In the genomic region with DNA sequence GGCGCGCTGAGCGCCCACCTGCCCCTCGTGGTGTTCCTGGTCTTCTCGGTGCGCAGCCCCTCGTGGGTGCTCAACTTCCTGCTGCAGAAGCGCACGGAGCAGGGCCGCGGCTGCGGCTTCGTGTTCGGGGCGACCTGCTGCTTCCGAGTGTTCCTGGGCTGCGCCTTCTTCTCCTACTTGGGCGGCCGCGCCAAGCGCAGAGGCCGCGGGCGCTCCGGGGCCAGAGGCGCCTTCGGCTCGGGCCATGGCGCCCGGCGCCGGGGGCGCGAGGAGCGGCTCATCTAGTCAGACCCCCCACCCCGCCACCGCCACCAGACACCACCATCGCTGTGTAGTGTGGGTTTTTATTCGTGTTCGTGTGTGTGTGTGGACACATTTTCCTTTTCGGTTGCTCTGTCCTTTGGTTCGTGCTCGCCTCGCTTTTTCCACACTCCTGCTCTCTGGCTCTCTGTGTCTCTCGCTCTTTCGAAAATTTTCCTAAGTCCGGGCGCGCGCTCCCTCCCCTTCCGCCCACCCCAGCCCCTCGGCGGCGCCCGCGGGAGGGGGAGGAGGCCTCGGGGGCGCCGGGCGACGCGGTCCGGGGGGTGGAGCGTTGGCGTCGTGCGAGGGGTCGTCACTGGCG, we compare ENCODE assay signal across 9 cellular contexts. TPM values are rescaled to one million over a fixed set of nuclear protein-coding genes. Genes with fewer than 3 reads are reported as not detected.
DNase-seq lines count a peak whose midpoint lies in the region; ATAC-seq, FAIRE-seq and TF ChIP-seq lines count a peak whose summit lies in the region.
"Had no signal": no experiment of that assay in that cellular context is flagged by ENCODE, and none has a peak within 500 bp of the region (broad histone marks: within the 10 kb centered on the region; RNA-seq: fewer than 3 reads in every experiment).

No MANE protein-coding gene starts in this region.

- dilution Hi-C loops in keratinocyte (cut with MboI; ENCODE audit: extremely low pct_ligation_motif_present, low sequenced_read_pairs) = no loop called here

- ATAC-seq in DND-41 (ENCODE audit: insufficient read depth, low read depth) (peak; percentile 63), HG02610 (IDR thresholded peaks at IDR 0.05; ENCODE audit: unreplicated experiment) (peak; percentile 19), HG03457 (IDR thresholded peaks at IDR 0.05; ENCODE audit: unreplicated experiment) (no peak)

- TF ChIP-seq CTCF in DND-41 (IDR thresholded peaks at IDR 0.05; ENCODE audit: borderline replicate concordance, extremely low read depth, low read length, poor library complexity, severe bottlenecking) (no peak), keratinocyte (optimal IDR thresholded peaks at IDR 0.05 in 1 of 3, IDR thresholded peaks at IDR 0.05 in 1 of 3, conservative IDR thresholded peaks at IDR 0.05 in 1 of 3; ENCODE audit: extremely low read depth in 1 of 3, insufficient read depth in 2 of 3, low read length in 3 of 3) (no peak)

- H4K20me1 ChIP-seq in DND-41 (ENCODE audit: insufficient read depth, low read length) (peaks cover 30% of the 10 kb centered on the region), keratinocyte (ENCODE audit: control insufficient read depth, extremely low read depth, insufficient read depth, low read length) (peaks cover 12% of the 10 kb centered on the region)

- H3K79me2 ChIP-seq in DND-41 (ENCODE audit: insufficient read depth, low read length) (peaks cover 64% of the 10 kb centered on the region), keratinocyte (ENCODE audit: control insufficient read depth, insufficient read depth, low read length) (peaks cover 44% of the 10 kb centered on the region)

- H3K4me3 ChIP-seq in DND-41 (ENCODE audit: low read depth in 1 of 2, low read length in 2 of 2) (peak overlapping the region; percentile 19 to 85; a peak in 3 of 4 replicates), keratinocyte (ENCODE audit: control insufficient read depth in 2 of 3, extremely low read depth in 1 of 3, insufficient read depth in 2 of 3, low read depth in 1 of 3, low read length in 3 of 3) (peak overlapping the region; percentile 43 to 75 (median 68))

- H3K27ac ChIP-seq in DND-41 (ENCODE audit: low read length) (peak overlapping the region; percentile 100), caudate nucleus (ENCODE audit: low read depth, low read length) (peak overlapping the region; percentile 96), keratinocyte (ENCODE audit: control insufficient read depth, insufficient read depth, low read length) (peak overlapping the region; percentile 49)

- peaks cover 46% of the 10 kb centered on the region for H3K4me1 ChIP-seq in DND-41 (ENCODE audit: insufficient read depth, low read length)
- H3K4me1 ChIP-seq in keratinocyte (ENCODE audit: control insufficient read depth, extremely low read depth, insufficient read depth, low read length) = peaks cover 25% of the 10 kb centered on the region

- H3K27me3 ChIP-seq in DND-41 (ENCODE audit: insufficient read depth, low read length, poor library complexity) (no peaks in the 10 kb centered on the region), keratinocyte (ENCODE audit: control insufficient read depth, extremely low read depth, insufficient read depth, low read length) (no peaks in the 10 kb centered on the region)

- H3K9me1 ChIP-seq in keratinocyte (ENCODE audit: control insufficient read depth, extremely low read depth, insufficient read depth, low read length) = no peaks in the 10 kb centered on the region

- peaks cover 18% of the 10 kb centered on the region for H3K36me3 ChIP-seq in DND-41 (ENCODE audit: insufficient read depth, low read length)
- H3K36me3 ChIP-seq in keratinocyte (ENCODE audit: control insufficient read depth in 2 of 2, extremely low read depth in 1 of 2, insufficient read depth in 2 of 2, low read length in 2 of 2) = no peaks in the 10 kb centered on the region

- H3K4me2 ChIP-seq in DND-41 (ENCODE audit: insufficient read depth, low read length) = peak overlapping the region; percentile 88
- peak overlapping the region; percentile 77 for H3K4me2 ChIP-seq in keratinocyte (ENCODE audit: control insufficient read depth, extremely low read depth, insufficient read depth, low read depth, low read length)

- no peaks in the 10 kb centered on the region for H3K9me3 ChIP-seq in DND-41 (ENCODE audit: insufficient read depth, low read length, severe bottlenecking)
- no peaks in the 10 kb centered on the region for H3K9me3 ChIP-seq in keratinocyte (ENCODE audit: control insufficient read depth, low read depth, low read length)

- H3K9ac ChIP-seq in DND-41 (ENCODE audit: low read depth, low read length) = peak overlapping the region; percentile 93
- peak overlapping the region; percentile 75 for H3K9ac ChIP-seq in keratinocyte (ENCODE audit: control insufficient read depth, extremely low read depth, insufficient read depth, low read length)

- DNase-seq in DND-41 = peak; percentile 90
- DNase-seq in NCI-H2029 treated with DMSO at 0.1 percent for 48 hours (lab: John Stamatoyannopoulos, UW) = peak; percentile 24
- peak; percentile 40 to 64 (median 54) for DNase-seq in activated CD4-positive, CD25-positive, alpha-beta regulatory T cell (lab: John Stamatoyannopoulos, UW)
- DNase-seq in caudate nucleus (lab: John Stamatoyannopoulos, UW) = peak in 40 of 61 donors; percentile 15 to 85 (median 53)
- no peak for DNase-seq in keratinocyte (ENCODE audit: low read depth, low spot score)
- peak; percentile 51 for DNase-seq in smooth muscle cell of the brain vasculature (ENCODE audit: low read depth, low spot score)

- H2AFZ ChIP-seq in DND-41 (ENCODE audit: low read depth, low read length) (peak overlapping the region; percentile 95), keratinocyte (ENCODE audit: control insufficient read depth, low read length) (peak overlapping the region; percentile 87)

- FAIRE-seq in keratinocyte (lab: Jason Lieb, UNC) = no peak
- FAIRE-seq: islet of Langerhans had no signal

RNA-seq across cellular contexts. Expression of a gene that starts 38.0 kb away (rescaled TPM):
- 521 to 1,373 TPM (median 560 TPM) in 3 replicates for polyA plus RNA-seq in keratinocyte
- 345 TPM for polyA plus RNA-seq in keratinocyte (2011; ENCODE audit: low read depth)
- 1,324 and 1,529 TPM in 2 replicates for polyA plus RNA-seq in keratinocyte (2011; cell fraction: cytosol; rRNA removed)
- polyA plus RNA-seq in keratinocyte (2011; cell fraction: nucleus; rRNA removed) = 473 and 571 TPM in 2 replicates
- 763 and 836 TPM in 2 replicates for polyA plus RNA-seq in keratinocyte (2012; ENCODE audit: low replicate concordance)
- polyA minus RNA-seq in keratinocyte = 1,008 to 2,459 TPM (median 1,365 TPM) in 3 replicates
- 759 TPM for polyA minus RNA-seq in keratinocyte (2011; cell fraction: cytosol; rRNA and poly(A)+ RNA removed)
- 166 and 235 TPM in 2 replicates for polyA minus RNA-seq in keratinocyte (2011; cell fraction: nucleus; rRNA and poly(A)+ RNA removed)

RNA-seq across cellular contexts. Expression of a gene that starts 39.9 kb away (rescaled TPM):
- polyA plus RNA-seq in keratinocyte = 0.25 to 0.37 TPM (median 0.31 TPM) in 3 replicates
- 0.89 TPM for polyA plus RNA-seq in keratinocyte (2011; ENCODE audit: low read depth)
- 0.25 and 0.27 TPM in 2 replicates for polyA plus RNA-seq in keratinocyte (2011; cell fraction: cytosol; rRNA removed)
- polyA plus RNA-seq in keratinocyte (2011; cell fraction: nucleus; rRNA removed) = 0.24 and 0.32 TPM in 2 replicates
- polyA plus RNA-seq in keratinocyte (2012; ENCODE audit: low replicate concordance) = 0.16 TPM in 1 of 2 replicates, not detected in the other
- 0.13 to 0.40 TPM in 2 of 3 replicates, not detected in the other for polyA minus RNA-seq in keratinocyte
- not detected for polyA minus RNA-seq in keratinocyte (2011; cell fraction: cytosol; rRNA and poly(A)+ RNA removed)
- 0.32 and 0.62 TPM in 2 replicates for polyA minus RNA-seq in keratinocyte (2011; cell fraction: nucleus; rRNA and poly(A)+ RNA removed)

Comparison
In these comparisons a context has a peak if more than half of its experiments do, and no peak if none do; other contexts are left out.
1. H3K27ac ChIP-seq: peak in every context shown above with its lines; median percentile 100 in DND-41; 96 in caudate nucleus; 49 in keratinocyte.